22 cellular contexts compared by ENCODE assay signal in the genomic region with DNA sequence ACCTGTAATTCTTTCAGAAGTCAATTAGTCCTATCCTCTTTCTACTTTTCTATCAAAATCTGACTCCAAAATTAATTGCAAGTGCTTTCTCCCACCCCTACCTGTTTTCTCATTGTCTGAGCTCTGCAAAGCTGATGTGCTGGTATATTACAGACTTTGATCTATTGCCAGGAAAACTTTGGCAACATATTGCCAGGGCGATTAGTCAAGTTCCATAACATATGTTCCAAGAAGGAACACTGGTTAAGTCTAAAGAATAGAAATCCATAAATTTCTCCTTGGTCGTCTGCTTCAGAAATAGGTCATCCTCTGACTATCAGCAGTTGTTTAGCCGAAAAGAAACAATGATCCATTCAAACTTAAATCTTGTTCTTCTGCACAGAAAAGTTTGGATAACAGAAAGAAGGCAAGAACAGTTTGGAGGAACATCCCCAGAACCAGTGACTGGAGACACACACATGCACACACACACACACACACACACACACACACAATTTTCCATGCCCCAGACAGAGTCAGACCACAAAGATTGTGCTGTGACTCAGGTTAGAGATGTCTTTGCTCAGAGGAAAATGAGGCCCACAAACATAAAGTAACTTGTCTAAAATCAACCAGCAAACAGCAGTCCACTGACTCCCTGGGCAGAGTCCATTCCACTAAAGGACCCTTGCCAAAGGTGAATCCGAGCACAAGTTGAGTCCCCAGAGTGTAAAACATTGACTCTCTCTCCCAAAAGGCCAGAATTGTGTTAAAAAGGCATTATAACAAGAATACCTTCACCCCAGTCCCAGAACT.
A peak's percentile ranks its signal among the peaks of the same experiment; 100 is the strongest.
DNase-seq lines count a peak whose midpoint lies in the region; ATAC-seq, FAIRE-seq and TF ChIP-seq lines count a peak whose summit lies in the region.
"Had no signal": no experiment of that assay in that cellular context is flagged by ENCODE, and none has a peak within 500 bp of the region (broad histone marks: within the 10 kb centered on the region; RNA-seq: fewer than 3 reads in every experiment).

No MANE protein-coding gene starts in this region.

- peaks cover 0 to 6% (median 0%) of the 10 kb centered on the region in 11 donors for H3K9me3 Mint-ChIP-seq in naive thymus-derived CD4-positive, alpha-beta T cell
- H3K9me3 Mint-ChIP-seq: IgD-negative memory B cell had no signal

- POLR2A ChIA-PET in HepG2 (lab: Yijun Ruan, JAX), result interaction anchor here (1.5 to 2.1 kb wide), 2 partner anchors 10 to 80 kb away, joined by 4 to 5 read pairs; no protein-coding TSS in a partner anchor
- POLR2A ChIA-PET in naive thymus-derived CD4-positive, alpha-beta T cell (lab: Charles Lee), result no interaction called here

- H3K36me3 Mint-ChIP-seq in naive thymus-derived CD4-positive, alpha-beta T cell, result no peaks in the 10 kb centered on the region
- H3K36me3 Mint-ChIP-seq: activated CD8-positive, alpha-beta memory T cell treated with anti-CD3 and anti-CD28 coated beads, Interleukin-2, amount 10 ng/mL, durations not matched to agents 7 days and 5 days; IgD-negative memory B cell had no signal

- in situ Hi-C loops in HepG2 (cut with HindIII; ENCODE audit: extremely low pct_ligation_motif_present, low pct_unique_long_range_greater_than_20kb), result no loop called here

- TF ChIP-seq POLR2A in HepG2 (IDR thresholded peaks at IDR 0.05; ENCODE audit: insufficient read depth in 1 of 2, low read depth in 2 of 2, low read length in 2 of 2), result no peak
- TF ChIP-seq POLR2A in right lobe of liver (IDR thresholded peaks at IDR 0.05), result no peak
- no peak for TF ChIP-seq POLR2A in stomach (IDR thresholded peaks at IDR 0.05)

- H3K36me3 ChIP-seq in HepG2 (replicated peaks in 1 of 2; ENCODE audit: control insufficient read depth in 1 of 2, insufficient read depth in 2 of 2, low read length in 2 of 2) (no peaks in the 10 kb centered on the region), right lobe of liver (no peaks in the 10 kb centered on the region), stomach (no peaks in the 10 kb centered on the region)
- H3K36me3 ChIP-seq in naive thymus-derived CD4-positive, alpha-beta T cell (ENCODE audit: control insufficient read depth in 2 of 3, insufficient read depth in 3 of 3, low read length in 3 of 3), result no peaks in the 10 kb centered on the region
- H3K36me3 ChIP-seq: HAP-1 had no signal

- H3K9me3 ChIP-seq in HepG2 (ENCODE audit: low read length), result no peaks in the 10 kb centered on the region
- H3K9me3 ChIP-seq in right lobe of liver, result no peaks in the 10 kb centered on the region
- H3K9me3 ChIP-seq in stomach, result no peaks in the 10 kb centered on the region
- H3K9me3 ChIP-seq in naive thymus-derived CD4-positive, alpha-beta T cell (ENCODE audit: control insufficient read depth in 2 of 3, low read length in 3 of 3), result no peaks in the 10 kb centered on the region
- H3K9me3 ChIP-seq: HAP-1 had no signal

- no peak overlapping the region for H2AFZ ChIP-seq in HepG2 (ENCODE audit: low read length)
- H2AFZ ChIP-seq: parathyroid adenoma had no signal

- intact Hi-C loops in HepG2 (cut with micrococcal nuclease; ENCODE audit: unreplicated experiment), result loop anchor here (5.0 to 10.0 kb wide), 2 partner anchors 44 to 87 kb away; no protein-coding TSS in a partner anchor
- intact Hi-C loops in right lobe of liver (cut with DNase I), result no loop called here
- intact Hi-C loops in stomach (cut with DNase I; ENCODE audit: low total_unique reads), result no loop called here
- intact Hi-C loops in naive thymus-derived CD4-positive, alpha-beta T cell (cut with micrococcal nuclease), result no loop called here

- no TSS peak for BruUV-seq in HepG2 (replicated peaks; lab: Mats Ljungman, UMichigan)

- no peaks in the 10 kb centered on the region for H4K20me1 ChIP-seq in HepG2 (ENCODE audit: insufficient read depth, low read length)

- peak overlapping the region in 1 of 9 donors; percentile 46 for H3K27ac Mint-ChIP-seq in naive thymus-derived CD4-positive, alpha-beta T cell
- H3K27ac Mint-ChIP-seq: activated CD8-positive, alpha-beta memory T cell treated with anti-CD3 and anti-CD28 coated beads, Interleukin-2, amount 10 ng/mL, durations not matched to agents 7 days and 5 days had no signal

- H3K4me3 ChIP-seq in HepG2 (replicated peaks in 1 of 3; ENCODE audit: insufficient read depth in 1 of 3, low read depth in 2 of 3, low read length in 3 of 3) (no peak overlapping the region), right lobe of liver (no peak overlapping the region), epithelial cell of esophagus (ENCODE audit: low read length) (no peak overlapping the region), stomach (no peak overlapping the region)
- no peak overlapping the region for H3K4me3 ChIP-seq in naive thymus-derived CD4-positive, alpha-beta T cell (ENCODE audit: low read length)
- H3K4me3 ChIP-seq: coronary artery, HAP-1 had no signal

- 29% methylated on average over 4 of the region's 4 CpGs for WGBS in HepG2 (ENCODE audit: low lambda C conversion rate)
- WGBS in right lobe of liver (ENCODE audit: insufficient coverage, low coverage, low lambda C conversion rate, missing lambda C conversion rate), result 46% methylated on average over 3 of the region's 4 CpGs
- WGBS in stomach, 5 donors, result 44 to 57% (median 49%) methylated on average over 4 of the region's 4 CpGs

- H3K4me1 Mint-ChIP-seq in naive thymus-derived CD4-positive, alpha-beta T cell, result no peaks in the 10 kb centered on the region
- H3K4me1 Mint-ChIP-seq: activated CD8-positive, alpha-beta memory T cell treated with anti-CD3 and anti-CD28 coated beads, Interleukin-2, amount 10 ng/mL, durations not matched to agents 7 days and 5 days had no signal

- peak; percentile 56 for DNase-seq in HepG2 (ENCODE audit: low spot score)
- DNase-seq in right lobe of liver, result no peak
- DNase-seq in epithelial cell of esophagus (ENCODE audit: low read depth), result peak; percentile 20
- DNase-seq in myocyte (ENCODE audit: low read depth), result peak; percentile 18
- no peak for DNase-seq in NCI-H69 (lab: John Stamatoyannopoulos, UW)
- DNase-seq in NCI-H2227 (lab: John Stamatoyannopoulos, UW; ENCODE audit: unreplicated experiment), result no peak
- DNase-seq in stomach, result no peak
- DNase-seq in naive thymus-derived CD4-positive, alpha-beta T cell, result no peak
- DNase-seq: 8988T; activated CD4-positive, CD25-positive, alpha-beta regulatory T cell; activated CD8-positive, alpha-beta memory T cell treated with anti-CD3 and anti-CD28 coated beads, Interleukin-2, amount 10 ng/mL, durations not matched to agents 7 days and 5 days; hippocampal formation; kidney glomerular epithelial cell; NCI-H1092; Right ventricle myocardium superior; T-helper 1 cell had no signal

- H3K27me3 Mint-ChIP-seq in naive thymus-derived CD4-positive, alpha-beta T cell, result no peaks in the 10 kb centered on the region
- H3K27me3 Mint-ChIP-seq: activated CD8-positive, alpha-beta memory T cell treated with anti-CD3 and anti-CD28 coated beads, Interleukin-2, amount 10 ng/mL, durations not matched to agents 7 days and 5 days; IgD-negative memory B cell had no signal

- ATAC-seq in HepG2 (peak; percentile 76), right lobe of liver (no peak)
- ATAC-seq in naive thymus-derived CD4-positive, alpha-beta T cell, result no peak
- ATAC-seq: activated CD8-positive, alpha-beta memory T cell treated with anti-CD3 and anti-CD28 coated beads, Interleukin-2, amount 10 ng/mL, durations not matched to agents 7 days and 5 days had no signal

- TF ChIP-seq CTCF in HepG2 (CRISPR knock-in tag; IDR thresholded peaks at IDR 0.05), result no peak
- TF ChIP-seq CTCF in right lobe of liver (IDR thresholded peaks at IDR 0.05), result no peak
- no peak for TF ChIP-seq CTCF in epithelial cell of esophagus (IDR thresholded peaks at IDR 0.05; ENCODE audit: insufficient read depth, low read depth, low read length, missing control alignments)
- no peak for TF ChIP-seq CTCF in stomach (IDR thresholded peaks at IDR 0.05)

- CTCF ChIA-PET in HepG2 (lab: Yijun Ruan, JAX; ENCODE audit: low intra/inter-chr PET ratio, low total read pairs), result no interaction called here
- CTCF ChIA-PET in naive thymus-derived CD4-positive, alpha-beta T cell (lab: Charles Lee), result no interaction called here

- peak overlapping the region; percentile 41; the same call in 1 of the 2 replicates for H3K9ac ChIP-seq in HepG2 (ENCODE audit: insufficient read depth, low read depth, low read length)
- H3K9ac ChIP-seq: parathyroid adenoma had no signal

- peak overlapping the region; percentile 56 for H3K27ac ChIP-seq in HepG2 (ENCODE audit: extremely low read length, insufficient read depth, low read length)
- H3K27ac ChIP-seq in right lobe of liver, result no peak overlapping the region
- no peak overlapping the region for H3K27ac ChIP-seq in stomach
- H3K27ac ChIP-seq in naive thymus-derived CD4-positive, alpha-beta T cell (ENCODE audit: low read depth, low read length), result no peak overlapping the region
- H3K27ac ChIP-seq: C4-2B, parathyroid adenoma had no signal

- no peak for TF ChIP-seq RAD21 in HepG2 (CRISPR knock-in tag; IDR thresholded peaks at IDR 0.05)

- H3K4me3 Mint-ChIP-seq in naive thymus-derived CD4-positive, alpha-beta T cell, result no peak overlapping the region
- H3K4me3 Mint-ChIP-seq: activated CD8-positive, alpha-beta memory T cell treated with anti-CD3 and anti-CD28 coated beads, Interleukin-2, amount 10 ng/mL, durations not matched to agents 7 days and 5 days; IgD-negative memory B cell had no signal

- no peaks in the 10 kb centered on the region for H3K27me3 ChIP-seq in HepG2 (ENCODE audit: control insufficient read depth in 1 of 2, insufficient read depth in 2 of 2, low read length in 2 of 2)
- no peaks in the 10 kb centered on the region for H3K27me3 ChIP-seq in right lobe of liver
- H3K27me3 ChIP-seq in stomach, result no peaks in the 10 kb centered on the region
- no peaks in the 10 kb centered on the region for H3K27me3 ChIP-seq in naive thymus-derived CD4-positive, alpha-beta T cell (ENCODE audit: control insufficient read depth in 2 of 2, insufficient read depth in 2 of 2, low read length in 2 of 2)

- TF ChIP-seq EP300 in HepG2 (IDR thresholded peaks at IDR 0.05; ENCODE audit: low read depth in 2 of 2, low read length in 2 of 2), result peak in 1 of 2 experiments; percentile 39; a peak in 1 of 4 replicates
- TF ChIP-seq EP300 in HepG2 (CRISPR knock-in tag; IDR thresholded peaks at IDR 0.05; ENCODE audit: borderline replicate concordance), result no peak
- TF ChIP-seq EP300 in stomach (IDR thresholded peaks at IDR 0.05), result no peak

- peak overlapping the region; percentile 56 for H3K4me2 ChIP-seq in HepG2 (ENCODE audit: low read depth, low read length)

- H3K79me2 ChIP-seq in HepG2 (ENCODE audit: insufficient read depth, low read length), result no peaks in the 10 kb centered on the region
- H3K79me2 ChIP-seq: parathyroid adenoma had no signal

- no peak for FAIRE-seq in HepG2 (lab: Jason Lieb, UNC)
- FAIRE-seq: GM18507 had no signal

- H3K4me1 ChIP-seq in HepG2 (ENCODE audit: insufficient read depth, low read length), result peaks cover 73% of the 10 kb centered on the region
- no peaks in the 10 kb centered on the region for H3K4me1 ChIP-seq in right lobe of liver
- H3K4me1 ChIP-seq in stomach, result peaks cover 0 to 6% (median 0%) of the 10 kb centered on the region in 4 donors
- no peaks in the 10 kb centered on the region for H3K4me1 ChIP-seq in naive thymus-derived CD4-positive, alpha-beta T cell (ENCODE audit: control insufficient read depth in 2 of 2, insufficient read depth in 2 of 2, low read length in 2 of 2)
- H3K4me1 ChIP-seq: HAP-1, parathyroid adenoma had no signal

TF ChIP-seq in HepG2, 621 proteins besides CTCF, POLR2A, EP300 and RAD21 (continues in another document):
- no peak for TF ChIP-seq POLR2G (IDR thresholded peaks at IDR 0.05; ENCODE audit: low read depth, low read length)
- TF ChIP-seq GABPB1 (CRISPR knock-in tag; IDR thresholded peaks at IDR 0.05), result no peak

Comparison
In these comparisons a context has a peak if more than half of its experiments do, and no peak if none do; other contexts are left out.
1. DNase-seq: peak in HepG2 (single experiment), epithelial cell of esophagus (single experiment) and myocyte (single experiment); none in right lobe of liver (0 of 3), NCI-H69 (single experiment), NCI-H2227 (single experiment), stomach (single experiment) and naive thymus-derived CD4-positive, alpha-beta T cell (0 of 9).